Comparison of ENCODE assay signal across 19 cellular contexts in genomic region chr14:34181308-34181707, GRCh38.
A peak's percentile ranks its signal among the peaks of the same experiment; 100 is the strongest.
DNase-seq lines count a peak whose midpoint lies in the region; ATAC-seq and TF ChIP-seq lines count a peak whose summit lies in the region.
"Had no signal": no experiment of that assay in that cellular context is flagged by ENCODE, and none has a peak within 500 bp of the region (broad histone marks: within the 10 kb centered on the region; RNA-seq: fewer than 3 reads in every experiment).

No MANE protein-coding gene starts in this region.

- ATAC-seq in HG02870 (IDR thresholded peaks at IDR 0.05; ENCODE audit: unreplicated experiment), result no peak
- ATAC-seq: esophagus mucosa had no signal

- H3K36me3 Mint-ChIP-seq in neural crest cell (ENCODE audit: low read depth), result no peaks in the 10 kb centered on the region

- H3K27ac Mint-ChIP-seq in neural crest cell (ENCODE audit: unreplicated experiment), result peak overlapping the region; percentile 50
- H3K27ac Mint-ChIP-seq: activated CD4-positive, alpha-beta T cell treated with anti-CD3 and anti-CD28 coated beads, Interleukin-2, amount 10 ng/mL, durations not matched to agents 24 days and 14 days; HFFc6 had no signal

- no peak overlapping the region for H3K4me3 Mint-ChIP-seq in neural crest cell
- H3K4me3 Mint-ChIP-seq: activated CD4-positive, alpha-beta T cell treated with anti-CD3 and anti-CD28 coated beads, Interleukin-2, amount 10 ng/mL, durations not matched to agents 24 days and 14 days; HFFc6 had no signal

- peak; percentile 77 for DNase-seq in DMS53 (lab: John Stamatoyannopoulos, UW)
- peak; percentile 16 for DNase-seq in HT-29 (ENCODE audit: low spot score)
- DNase-seq in RPMI8226, result peak; percentile 7
- DNase-seq in neural crest cell (ENCODE audit: low read depth, low spot score), result no peak
- DNase-seq in NCI-H1105 treated with DMSO at 0.1 percent for 48 hours (lab: John Stamatoyannopoulos, UW), result no peak
- DNase-seq in AG08396 (ENCODE audit: low spot score), result no peak
- DNase-seq: activated CD4-positive, alpha-beta T cell treated with anti-CD3 and anti-CD28 coated beads, Interleukin-2, amount 10 ng/mL, durations not matched to agents 24 days and 14 days; activated effector memory CD4-positive, alpha-beta T cell treated with Interleukin-2 at 50 U/mL for 16 hours; AML-193; effector memory CD4-positive, alpha-beta T cell; EL; HFFc6; IMR-90; kidney; NCI-H1694; spleen; stomach had no signal

- no peak for TF ChIP-seq CTCF in neural crest cell (conservative IDR thresholded peaks at IDR 0.05)

- no peaks in the 10 kb centered on the region for H3K9me3 Mint-ChIP-seq in neural crest cell

- H3K4me1 Mint-ChIP-seq in neural crest cell, result peaks cover 21% of the 10 kb centered on the region

- H3K27me3 Mint-ChIP-seq in neural crest cell (ENCODE audit: low read depth), result no peaks in the 10 kb centered on the region

Comparison
In these comparisons a context has a peak if more than half of its experiments do, and no peak if none do; other contexts are left out.
1. DNase-seq: peak in DMS53 (single experiment), HT-29 (single experiment) and RPMI8226 (single experiment); none in neural crest cell (single experiment), NCI-H1105 treated with DMSO at 0.1 percent for 48 hours (single experiment) and AG08396 (single experiment).